Comparison of ENCODE assay signal across 8 cellular contexts in genomic region chr22:19713650-19714319, GRCh38. TPM values are rescaled to one million over a fixed set of nuclear protein-coding genes. Genes with fewer than 3 reads are reported as not detected.
A peak's percentile ranks its signal among the peaks of the same experiment; 100 is the strongest.
DNase-seq lines count a peak whose midpoint lies in the region; ATAC-seq, FAIRE-seq and TF ChIP-seq lines count a peak whose summit lies in the region.

No MANE protein-coding gene starts in this region.

- ATAC-seq in activated naive CD4-positive, alpha-beta T cell treated with anti-CD3 and anti-CD28 coated beads, Interleukin-2, amount 50 U/mL, for 72 hours = no peak
- no peak for ATAC-seq in aorta (ENCODE audit: low FRiP score)
- no peak for ATAC-seq in HG03520 (IDR thresholded peaks at IDR 0.05; ENCODE audit: unreplicated experiment)

- no peaks in the 10 kb centered on the region for H3K9me3 Mint-ChIP-seq in activated naive CD4-positive, alpha-beta T cell treated with anti-CD3 and anti-CD28 coated beads, Interleukin-2, amount 50 U/mL, for 72 hours

- H3K36me3 Mint-ChIP-seq in activated naive CD4-positive, alpha-beta T cell treated with anti-CD3 and anti-CD28 coated beads, Interleukin-2, amount 50 U/mL, for 72 hours = no peaks in the 10 kb centered on the region

- H3K4me3 ChIP-seq in coronary artery = peak overlapping the region; percentile 89
- H3K4me3 ChIP-seq in aorta (ENCODE audit: low read length in 2 of 2) = peak overlapping the region; percentile 44 to 49

- intact Hi-C loops in aorta (cut with DNase I) = loop anchor here in 1 of 2 donors (10.0 kb wide), 1 partner anchor 239 kb away; the partner anchor contains the start of genes CDC45 and UFD1

- H3K36me3 ChIP-seq in aorta (ENCODE audit: control insufficient read depth in 1 of 2, insufficient read depth in 2 of 2, low read length in 1 of 2) = no peaks in the 10 kb centered on the region

- no peak for FAIRE-seq in D721Med (lab: Jason Lieb, UNC)

- no peak overlapping the region for H3K27ac Mint-ChIP-seq in activated naive CD4-positive, alpha-beta T cell treated with anti-CD3 and anti-CD28 coated beads, Interleukin-2, amount 50 U/mL, for 72 hours

- H3K9me3 ChIP-seq in aorta (ENCODE audit: control insufficient read depth, low read length) = no peaks in the 10 kb centered on the region

- 18 to 20% methylated on average over 34 to 40 of the region's 40 CpGs for WGBS in aorta, 2 donors

- no peaks in the 10 kb centered on the region for H3K4me1 ChIP-seq in aorta (ENCODE audit: control insufficient read depth in 1 of 2, insufficient read depth in 2 of 2, low read length in 2 of 2)

- peak; percentile 11 for DNase-seq in activated naive CD4-positive, alpha-beta T cell treated with anti-CD3 and anti-CD28 coated beads, Interleukin-2, amount 50 U/mL, for 16 hours
- no peak for DNase-seq in activated naive CD4-positive, alpha-beta T cell treated with anti-CD3 and anti-CD28 coated beads, Interleukin-2, amount 50 U/mL, for 72 hours (ENCODE audit: low spot score in 2 of 2)
- DNase-seq in coronary artery (ENCODE audit: low spot score) (no peak), myocyte (ENCODE audit: low read depth) (peak; percentile 34), aorta (peak in 1 of 2 donors; percentile 50), D721Med (ENCODE audit: insufficient read length, low spot score) (no peak), DMS79 (lab: John Stamatoyannopoulos, UW) (no peak)

- TF ChIP-seq CTCF in coronary artery (IDR thresholded peaks at IDR 0.05) (no peak), D721Med (IDR thresholded peaks at IDR 0.05; ENCODE audit: insufficient read depth, missing control alignments) (no peak)

- H3K27me3 ChIP-seq in aorta (ENCODE audit: control insufficient read depth in 1 of 2, insufficient read depth in 2 of 2, low read length in 1 of 2) = no peaks in the 10 kb centered on the region

- H3K27ac ChIP-seq in coronary artery = peak overlapping the region in 1 of 2 donors; percentile 3
- H3K27ac ChIP-seq in aorta (ENCODE audit: low read depth in 1 of 2, low read length in 2 of 2) = no peak overlapping the region

RNA-seq across cellular contexts. Expression of gene SEPTIN5, which starts 0.5 kb away (rescaled TPM):
- 1 to 10 TPM in 1 of 2 donors, under 1 TPM in 1; 0.41 to 1.2 TPM for total RNA-seq in activated naive CD4-positive, alpha-beta T cell treated with anti-CD3 and anti-CD28 coated beads, Interleukin-2, amount 50 U/mL, for 72 hours
- total RNA-seq in myocyte (123 and 130 TPM in 2 replicates), aorta (10 to 100 TPM; 32.5 to 41.5 TPM)
- polyA plus RNA-seq in myocyte (2012) = 144 TPM
- polyA plus RNA-seq in aorta = 10 to 100 TPM; 26.9 to 63.3 TPM

RNA-seq across cellular contexts. Expression of gene GP1BB, which starts 9.6 kb away (rescaled TPM):
- not detected for total RNA-seq in activated naive CD4-positive, alpha-beta T cell treated with anti-CD3 and anti-CD28 coated beads, Interleukin-2, amount 50 U/mL, for 72 hours
- 51.2 and 67.7 TPM in 2 replicates for total RNA-seq in myocyte
- 32.1 TPM for polyA plus RNA-seq in myocyte (2012)
- total RNA-seq in aorta = 1 to 10 TPM in 1 of 2 donors, not detected in 1; 3.6 TPM
- 10 to 100 TPM in 1 of 2 donors, 1 to 10 TPM in 1; 8.1 to 29.7 TPM for polyA plus RNA-seq in aorta

RNA-seq across cellular contexts. Expression of gene TBX1, which starts 46.8 kb away (rescaled TPM):
- total RNA-seq in activated naive CD4-positive, alpha-beta T cell treated with anti-CD3 and anti-CD28 coated beads, Interleukin-2, amount 50 U/mL, for 72 hours = not detected
- total RNA-seq in myocyte = 42.6 and 43.5 TPM in 2 replicates
- polyA plus RNA-seq in myocyte (2012) = 49.6 TPM
- total RNA-seq in aorta = 1 to 10 TPM; 2.3 to 5.6 TPM
- polyA plus RNA-seq in aorta = 1 to 10 TPM; 1.1 to 7.8 TPM

Comparison
In these comparisons a context has a peak if more than half of its experiments do, and no peak if none do; other contexts are left out.
1. DNase-seq: peak in activated naive CD4-positive, alpha-beta T cell treated with anti-CD3 and anti-CD28 coated beads, Interleukin-2, amount 50 U/mL, for 16 hours (single experiment) and myocyte (single experiment); none in activated naive CD4-positive, alpha-beta T cell treated with anti-CD3 and anti-CD28 coated beads, Interleukin-2, amount 50 U/mL, for 72 hours (0 of 2), coronary artery (single experiment), D721Med (single experiment) and DMS79 (single experiment).
2. RNA of gene SEPTIN5, which starts 0.5 kb away (total RNA-seq): 123 to 130 TPM in myocyte and 32.5 to 41.5 TPM in aorta; 0.41 to 1.2 TPM in activated naive CD4-positive, alpha-beta T cell treated with anti-CD3 and anti-CD28 coated beads, Interleukin-2, amount 50 U/mL, for 72 hours; every median in the first group is over 10 times any median in the second.
3. RNA of gene GP1BB, which starts 9.6 kb away (total RNA-seq): 51.2 to 67.7 TPM in myocyte; 3.6 TPM in aorta and not detected in activated naive CD4-positive, alpha-beta T cell treated with anti-CD3 and anti-CD28 coated beads, Interleukin-2, amount 50 U/mL, for 72 hours; every median in the first group is over 10 times any median in the second.